In genomic region chr17:82346342-82347300, GRCh38 we compare ENCODE assay signal across 18 cellular contexts. TPM values are rescaled to one million over a fixed set of nuclear protein-coding genes. Genes with fewer than 3 reads are reported as not detected.
A peak's percentile ranks its signal among the peaks of the same experiment; 100 is the strongest.
DNase-seq lines count a peak whose midpoint lies in the region; ATAC-seq and TF ChIP-seq lines count a peak whose summit lies in the region.
"Had no signal": no experiment of that assay in that cellular context is flagged by ENCODE, and none has a peak within 500 bp of the region (broad histone marks: within the 10 kb centered on the region; RNA-seq: fewer than 3 reads in every experiment).

No MANE protein-coding gene starts in this region.

- H3K4me2 ChIP-seq in OCI-LY7 (ENCODE audit: low read length) = no peak overlapping the region

- POLR2A ChIA-PET in OCI-LY7 (lab: Charles Lee) = interaction anchor here (0.6 to 0.9 kb wide), 2 partner anchors 49 to 109 kb away, joined by 3 to 4 read pairs; no protein-coding TSS in a partner anchor

- no peaks in the 10 kb centered on the region for H3K9me3 ChIP-seq in OCI-LY7 (ENCODE audit: low read length)
- H3K9me3 ChIP-seq in mucosa of descending colon = no peaks in the 10 kb centered on the region
- H3K9me3 ChIP-seq: BE2C, thoracic aorta had no signal

- H2AFZ ChIP-seq in OCI-LY7 (ENCODE audit: low read length) = peak overlapping the region; percentile 34; the same call in 1 of the 2 replicates

- ATAC-seq in mucosa of descending colon (peak; percentile 52), HG02678 (IDR thresholded peaks at IDR 0.05; ENCODE audit: unreplicated experiment) (no peak)

- no TSS peak for BruUV-seq in Calu3 (replicated peaks; lab: Mats Ljungman, UMichigan)
- BruUV-seq in OCI-LY7 (replicated peaks; lab: Mats Ljungman, UMichigan) = no TSS peak

- peak overlapping the region; percentile 13 for H3K27ac Mint-ChIP-seq in Calu3 (ENCODE audit: unreplicated experiment)

- no peak overlapping the region for H3K27ac ChIP-seq in OCI-LY7 (ENCODE audit: low read depth, low read length, poor library complexity, severe bottlenecking)
- H3K27ac ChIP-seq: dorsolateral prefrontal cortex, thoracic aorta had no signal

- H3K36me3 Mint-ChIP-seq in Calu3 (ENCODE audit: insufficient read depth, unreplicated experiment) = peaks cover 12% of the 10 kb centered on the region

- intact Hi-C loops in Calu3 (cut with micrococcal nuclease; ENCODE audit: unreplicated experiment) (no loop called here), OCI-LY7 (cut with micrococcal nuclease; ENCODE audit: unreplicated experiment) (no loop called here), mucosa of descending colon (cut with DNase I, micrococcal nuclease) (no loop called here)

- H3K4me3 Mint-ChIP-seq in Calu3 (ENCODE audit: low read depth, unreplicated experiment) = peak overlapping the region; percentile 0

- TF ChIP-seq CTCF in Calu3 (IDR thresholded peaks at IDR 0.05; ENCODE audit: unreplicated experiment) (no peak), OCI-LY7 (conservative IDR thresholded peaks at IDR 0.05; ENCODE audit: low read length) (no peak), mucosa of descending colon (IDR thresholded peaks at IDR 0.05) (no peak)

- H3K9me2 ChIP-seq in OCI-LY7 (ENCODE audit: insufficient read depth, low read length) = no peaks in the 10 kb centered on the region

- peak; percentile 34 for DNase-seq in Calu3
- DNase-seq in OCI-LY7 (ENCODE audit: low spot score) = no peak
- DNase-seq in mucosa of descending colon = peak in 2 of 3 donors; percentile 48 to 60
- DNase-seq in NCI-H2171 treated with DMSO at 0.1 percent for 48 hours (lab: John Stamatoyannopoulos, UW) = no peak
- DNase-seq in NCI-H2029 (lab: John Stamatoyannopoulos, UW) = no peak
- DNase-seq: activated CD4-positive, alpha-beta T cell treated with anti-CD3 and anti-CD28 coated beads, Interleukin-2, amount 50 U/mL, for 1 hour; activated naive CD4-positive, alpha-beta T cell treated with anti-CD3 and anti-CD28 coated beads, Interleukin-2, amount 50 U/mL, for 16 hours; activated T-cell treated with anti-CD3 and anti-CD28 coated beads for 4 hours; BE2C; dorsolateral prefrontal cortex; head of caudate nucleus; NCI-H1417; NCI-H226; NK-92 treated with Interleukin-12 subunit alpha and Interleukin-12 subunit beta, amount 100 ng/mL, for 24 hours had no signal

- peaks cover 11% of the 10 kb centered on the region for H3K4me1 Mint-ChIP-seq in Calu3 (ENCODE audit: low read depth, unreplicated experiment)

- CTCF ChIA-PET in Calu3 (lab: Charles Lee) (no interaction called here), OCI-LY7 (lab: Charles Lee; ENCODE audit: unreplicated experiment) (no interaction called here)

- peaks cover 18% of the 10 kb centered on the region for H3K27me3 Mint-ChIP-seq in Calu3 (ENCODE audit: unreplicated experiment)

- H3K9me3 Mint-ChIP-seq in Calu3 (ENCODE audit: low read depth, unreplicated experiment) = no peaks in the 10 kb centered on the region

- H3K79me2 ChIP-seq in OCI-LY7 (ENCODE audit: insufficient read depth, low read depth, low read length) = no peaks in the 10 kb centered on the region

- no peaks in the 10 kb centered on the region for H4K20me1 ChIP-seq in OCI-LY7 (ENCODE audit: insufficient read depth, low read length)

- H3K4me1 ChIP-seq in OCI-LY7 (ENCODE audit: insufficient read depth, low read length, poor library complexity, severe bottlenecking) = peaks cover 51% of the 10 kb centered on the region
- H3K4me1 ChIP-seq in mucosa of descending colon (ENCODE audit: low read depth) = peaks cover 4% of the 10 kb centered on the region

- H3K36me3 ChIP-seq in OCI-LY7 (ENCODE audit: insufficient read depth, low read length) = no peaks in the 10 kb centered on the region
- no peaks in the 10 kb centered on the region for H3K36me3 ChIP-seq in mucosa of descending colon (ENCODE audit: low read depth)
- H3K36me3 ChIP-seq: BE2C, thoracic aorta had no signal

- no peak overlapping the region for H3K4me3 ChIP-seq in OCI-LY7 (ENCODE audit: low read depth, low read length, poor library complexity, severe bottlenecking)
- no peak overlapping the region for H3K4me3 ChIP-seq in mucosa of descending colon
- H3K4me3 ChIP-seq: dorsolateral prefrontal cortex, thoracic aorta had no signal

RNA-seq across cellular contexts. Expression of gene TEX19, which starts 12.4 kb away (rescaled TPM):
- total RNA-seq in Calu3 (2022) (not detected in 2 replicates), OCI-LY7 (2022) (1.8 and 2.0 TPM in 2 replicates), mucosa of descending colon (not detected)
- 2.6 and 3.4 TPM in 2 replicates for total RNA-seq in OCI-LY7 (2014; rRNA removed; shearing (Covaris generic))
- total RNA-seq: dorsolateral prefrontal cortex, mesenteric fat pad, omental fat pad, thoracic aorta had no signal

RNA-seq across cellular contexts. Expression of gene SECTM1, which starts 13.1 kb away (rescaled TPM):
- 10.4 and 13.4 TPM in 2 replicates for total RNA-seq in Calu3 (2022)
- total RNA-seq in OCI-LY7 (2014; rRNA removed; shearing (Covaris generic)) = not detected in 2 replicates
- not detected in 2 replicates for total RNA-seq in OCI-LY7 (2022)
- total RNA-seq in mucosa of descending colon = 100 to 1,000 TPM; 127 to 268 (median 213) TPM

RNA-seq across cellular contexts. Expression of gene UTS2R, which starts 24.9 kb away (rescaled TPM):
- total RNA-seq in Calu3 (2022) = not detected in 2 replicates
- 11.9 and 17.4 TPM in 2 replicates for total RNA-seq in OCI-LY7 (2014; rRNA removed; shearing (Covaris generic))
- total RNA-seq in OCI-LY7 (2022) = 34.9 and 36.3 TPM in 2 replicates
- not detected for total RNA-seq in mucosa of descending colon
- total RNA-seq: mesenteric fat pad, omental fat pad had no signal

RNA-seq across cellular contexts. Expression of gene CD7, which starts 29.2 kb away (rescaled TPM):
- total RNA-seq in Calu3 (2022) (0.34 TPM in 1 of 2 replicates, not detected in the other), OCI-LY7 (2022) (not detected in 2 replicates), mucosa of descending colon (10 to 100 TPM in 2 of 3 donors, 1 to 10 TPM in 1; 10.0 to 12.8 (median 12.3) TPM)
- not detected in 2 replicates for total RNA-seq in OCI-LY7 (2014; rRNA removed; shearing (Covaris generic))

Comparison
In these comparisons a context has a peak if more than half of its experiments do, and no peak if none do; other contexts are left out.
1. DNase-seq: peak in Calu3 (single experiment) and mucosa of descending colon (2 of 3); none in OCI-LY7 (single experiment), NCI-H2171 treated with DMSO at 0.1 percent for 48 hours (single experiment) and NCI-H2029 (single experiment).
2. RNA of gene SECTM1, which starts 13.1 kb away (total RNA-seq): 127 to 268 TPM in mucosa of descending colon and 10.4 to 13.4 TPM in Calu3; not detected in OCI-LY7; every median in the first group is over 10 times any median in the second.
3. RNA of gene UTS2R, which starts 24.9 kb away (total RNA-seq): 11.9 to 36.3 TPM in OCI-LY7; not detected in Calu3 and not detected in mucosa of descending colon; every median in the first group is over 10 times any median in the second.